11 cellular contexts compared by ENCODE assay signal in the genomic region with DNA sequence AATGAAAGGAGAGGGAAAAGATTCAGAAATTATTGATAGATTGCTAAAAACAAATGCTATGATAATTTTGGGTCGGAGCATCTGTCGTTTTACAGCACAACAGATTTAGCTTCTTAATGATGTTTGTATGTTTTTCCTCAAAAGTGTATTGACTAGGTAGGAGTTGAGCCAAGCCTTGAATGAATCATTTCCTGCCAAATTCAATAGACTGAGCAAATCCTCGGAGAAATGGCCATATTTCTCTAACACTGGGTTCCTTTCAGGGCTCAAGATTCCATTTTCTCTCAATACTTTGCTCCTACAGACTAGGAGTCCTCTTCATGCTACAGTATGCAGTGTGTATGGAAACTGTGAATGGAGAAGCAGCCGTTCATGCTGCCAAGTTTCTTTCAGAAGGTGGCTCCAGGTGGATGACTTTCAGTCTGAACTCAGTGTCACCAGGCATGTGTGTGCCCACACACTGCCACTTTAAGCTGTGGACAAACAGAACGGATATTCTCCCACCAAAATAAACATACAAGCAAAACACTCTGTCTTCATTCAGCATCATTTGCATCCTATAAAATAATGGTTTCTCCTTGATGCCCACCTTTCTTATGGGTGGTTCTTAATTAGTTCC.
DNase-seq lines count a peak whose midpoint lies in the region; ATAC-seq and TF ChIP-seq lines count a peak whose summit lies in the region.
"Had no signal": no experiment of that assay in that cellular context is flagged by ENCODE, and none has a peak within 500 bp of the region (broad histone marks: within the 10 kb centered on the region; RNA-seq: fewer than 3 reads in every experiment).

No MANE protein-coding gene starts in this region.

- no peak overlapping the region for H2AK9ac ChIP-seq in IMR-90 (replicated peaks; ENCODE audit: low read depth, low read length, poor library complexity)

- H3K36me3 ChIP-seq in IMR-90 (ENCODE audit: control insufficient read depth, insufficient read depth, low read length) (no peaks in the 10 kb centered on the region), endocrine pancreas (ENCODE audit: control insufficient read depth, insufficient read depth, low read length) (no peaks in the 10 kb centered on the region), neural progenitor cell (no peaks in the 10 kb centered on the region)
- H3K36me3 ChIP-seq: sigmoid colon had no signal

- ATAC-seq in GM18511 (IDR thresholded peaks at IDR 0.05; ENCODE audit: unreplicated experiment): peak; percentile 54
- ATAC-seq in IMR-90 (ENCODE audit: low read depth): no peak
- no peak for ATAC-seq in HG03521 (IDR thresholded peaks at IDR 0.05; ENCODE audit: unreplicated experiment)
- no peak for ATAC-seq in GM21576 (IDR thresholded peaks at IDR 0.05; ENCODE audit: unreplicated experiment)
- ATAC-seq: activated CD8-positive, alpha-beta T cell treated with anti-CD3 and anti-CD28 coated beads for 36 hours; naive thymus-derived CD8-positive, alpha-beta T cell had no signal

- H3K27me3 Mint-ChIP-seq in neural progenitor cell (ENCODE audit: insufficient read depth, low read depth): no peaks in the 10 kb centered on the region
- H3K27me3 Mint-ChIP-seq: activated CD8-positive, alpha-beta T cell treated with anti-CD3 and anti-CD28 coated beads for 36 hours; naive thymus-derived CD8-positive, alpha-beta T cell had no signal

- CTCF ChIA-PET in IMR-90 (lab: Yijun Ruan, JAX): interaction anchor here (0.8 kb wide), 1 partner anchor 638 kb away, joined by 3 read pairs; no protein-coding TSS in a partner anchor

- peaks cover 25% of the 10 kb centered on the region for H3K79me2 ChIP-seq in neural progenitor cell (ENCODE audit: low read depth)

- no peak overlapping the region for H3K4me3 ChIP-seq in IMR-90 (ENCODE audit: insufficient read depth, low read depth, low read length)
- H3K4me3 ChIP-seq in endocrine pancreas (ENCODE audit: control insufficient read depth, insufficient read depth, low read length): peak overlapping the region; percentile 1
- H3K4me3 ChIP-seq in neural progenitor cell: no peak overlapping the region
- H3K4me3 ChIP-seq: sigmoid colon had no signal

- peaks cover 5% of the 10 kb centered on the region; the same call in 1 of the 2 replicates for H3K4me1 ChIP-seq in IMR-90 (ENCODE audit: control insufficient read depth, insufficient read depth, low read length)
- H3K4me1 ChIP-seq in endocrine pancreas (ENCODE audit: control insufficient read depth, insufficient read depth, low read length): peaks cover 6% of the 10 kb centered on the region
- peaks cover 10% of the 10 kb centered on the region for H3K4me1 ChIP-seq in neural progenitor cell
- H3K4me1 ChIP-seq: sigmoid colon had no signal

- H3K79me1 ChIP-seq in IMR-90 (ENCODE audit: low read depth in 1 of 2, low read length in 2 of 2): peaks cover 23 to 41% of the 10 kb centered on the region in 2 experiments

- 0 out of 2 replicates have a peak overlapping the region, but pooled peaks have one; percentile 23 for H3K18ac ChIP-seq in IMR-90 (ENCODE audit: low read depth, low read length)

- H3K23ac ChIP-seq in IMR-90 (ENCODE audit: low read depth, low read length): no peak overlapping the region

- TF ChIP-seq CTCF in IMR-90 (conservative IDR thresholded peaks at IDR 0.05; ENCODE audit: low read depth, low read length): no peak
- TF ChIP-seq CTCF in neural progenitor cell (IDR thresholded peaks at IDR 0.05): no peak

- H2BK120ac ChIP-seq in IMR-90 (ENCODE audit: low read depth, low read length): no peak overlapping the region

- peaks cover 30% of the 10 kb centered on the region for H3K4me1 Mint-ChIP-seq in neural progenitor cell

- no peak overlapping the region for H2BK20ac ChIP-seq in IMR-90 (ENCODE audit: low read depth, low read length)

- H3K14ac ChIP-seq in IMR-90 (replicated peaks; ENCODE audit: low read depth, low read length): no peak overlapping the region

- WGBS in IMR-90 (ENCODE audit: extremely low coverage in 2 of 2, insufficient read length in 1 of 2), 2 experiments: no CpG with 5 or more reads among the region's 5 CpGs

- peak overlapping the region; percentile 29 for H3K27ac Mint-ChIP-seq in neural progenitor cell
- H3K27ac Mint-ChIP-seq: activated CD8-positive, alpha-beta T cell treated with anti-CD3 and anti-CD28 coated beads for 36 hours; naive thymus-derived CD8-positive, alpha-beta T cell had no signal

- H3K27ac ChIP-seq in IMR-90 (ENCODE audit: insufficient read depth, low read length): no peak overlapping the region
- no peak overlapping the region for H3K27ac ChIP-seq in neural progenitor cell
- H3K27ac ChIP-seq: sigmoid colon had no signal

- TF ChIP-seq RAD21 in IMR-90 (IDR thresholded peaks at IDR 0.05; ENCODE audit: low read length): no peak

- H3K4me3 Mint-ChIP-seq in neural progenitor cell: no peak overlapping the region
- H3K4me3 Mint-ChIP-seq: activated CD8-positive, alpha-beta T cell treated with anti-CD3 and anti-CD28 coated beads for 36 hours; naive thymus-derived CD8-positive, alpha-beta T cell had no signal

- POLR2A ChIA-PET in IMR-90 (lab: Charles Lee; ENCODE audit: unreplicated experiment): no interaction called here

- H4K91ac ChIP-seq in IMR-90 (ENCODE audit: insufficient read depth, low read depth, low read length): no peak overlapping the region

- H3K4me2 ChIP-seq in IMR-90 (ENCODE audit: low read depth, low read length) (peak overlapping the region; percentile 73), neural progenitor cell (peak overlapping the region; percentile 10)

- intact Hi-C loops in IMR-90 (cut with micrococcal nuclease): no loop called here

- H2AK5ac ChIP-seq in IMR-90 (ENCODE audit: low read depth, low read length): peak overlapping the region; percentile 15; the same call in 1 of the 2 replicates

- H3K9me3 ChIP-seq in IMR-90 (ENCODE audit: control insufficient read depth, insufficient read depth, low read length) (peaks cover under 1% of the 10 kb centered on the region; the same call in 1 of the 2 replicates), endocrine pancreas (ENCODE audit: control insufficient read depth, low read length) (no peaks in the 10 kb centered on the region), neural progenitor cell (ENCODE audit: low read depth) (no peaks in the 10 kb centered on the region)
- H3K9me3 ChIP-seq: sigmoid colon had no signal

- peaks cover 6% of the 10 kb centered on the region for H3K9me1 ChIP-seq in IMR-90 (ENCODE audit: insufficient read depth, low read length)

- H3K56ac ChIP-seq in IMR-90 (ENCODE audit: extremely low read depth, insufficient read depth, low read length): no peak overlapping the region

- no peak overlapping the region for H3K9ac ChIP-seq in IMR-90 (ENCODE audit: low read depth, low read length)
- H3K9ac ChIP-seq in endocrine pancreas (ENCODE audit: control insufficient read depth, insufficient read depth, low read length): no peak overlapping the region
- H3K9ac ChIP-seq in neural progenitor cell: no peak overlapping the region

- DNase-seq in IMR-90: peak; percentile 40
- no peak for DNase-seq in neural progenitor cell (ENCODE audit: low spot score)
- DNase-seq in hippocampal formation (lab: John Stamatoyannopoulos, UW): no peak
- DNase-seq: activated CD8-positive, alpha-beta T cell treated with anti-CD3 and anti-CD28 coated beads for 36 hours; KG1; naive thymus-derived CD8-positive, alpha-beta T cell; sigmoid colon had no signal

- H3K27me3 ChIP-seq in IMR-90 (ENCODE audit: control insufficient read depth, insufficient read depth, low read length) (no peaks in the 10 kb centered on the region), endocrine pancreas (ENCODE audit: control insufficient read depth, insufficient read depth, low read length) (no peaks in the 10 kb centered on the region), neural progenitor cell (no peaks in the 10 kb centered on the region)

- peaks cover 3% of the 10 kb centered on the region for H3K36me3 Mint-ChIP-seq in neural progenitor cell
- H3K36me3 Mint-ChIP-seq: naive thymus-derived CD8-positive, alpha-beta T cell had no signal

- H4K8ac ChIP-seq in IMR-90 (ENCODE audit: low read depth in 2 of 2, low read length in 2 of 2): peak overlapping the region in 1 of 2 experiments; percentile 35; a peak in 1 of 4 replicates

- H2AFZ ChIP-seq in IMR-90 (replicated peaks; ENCODE audit: low read length, poor library complexity) (no peak overlapping the region), neural progenitor cell (replicated peaks) (no peak overlapping the region)

- H2BK15ac ChIP-seq in IMR-90 (ENCODE audit: low read depth, low read length): no peak overlapping the region

- H4K20me1 ChIP-seq in IMR-90 (ENCODE audit: insufficient read depth, low read length): no peaks in the 10 kb centered on the region
- H4K20me1 ChIP-seq in neural progenitor cell (ENCODE audit: low read depth): peaks cover 43% of the 10 kb centered on the region

- peak overlapping the region; percentile 68 for H3K4ac ChIP-seq in IMR-90 (ENCODE audit: low read depth, low read length)

- H2BK5ac ChIP-seq in IMR-90 (ENCODE audit: low read depth, low read length, poor library complexity, severe bottlenecking): no peak overlapping the region

- in situ Hi-C loops in IMR-90 (cut with MboI; ENCODE audit: low sequenced_read_pairs): no loop called here

- no TSS peak for BruUV-seq in IMR-90 (replicated peaks; lab: Mats Ljungman, UMichigan)

- no peak for TF ChIP-seq POLR2A in IMR-90 (IDR thresholded peaks at IDR 0.05; ENCODE audit: low read depth, low read length)

- H3K9me3 Mint-ChIP-seq in neural progenitor cell: no peaks in the 10 kb centered on the region
- H3K9me3 Mint-ChIP-seq: activated CD8-positive, alpha-beta T cell treated with anti-CD3 and anti-CD28 coated beads for 36 hours; naive thymus-derived CD8-positive, alpha-beta T cell had no signal

- H3F3A ChIP-seq in neural progenitor cell (ENCODE audit: low read depth): peaks cover 3% of the 10 kb centered on the region

- no peak overlapping the region for H4K5ac ChIP-seq in IMR-90 (ENCODE audit: low read depth, low read length)

- dilution Hi-C loops in IMR-90 (cut with HindIII; ENCODE audit: low sequenced_read_pairs, unreplicated experiment): no loop called here

TF ChIP-seq in IMR-90, 13 proteins besides CTCF, POLR2A, EP300 and RAD21:
- TF ChIP-seq CEBPB (IDR thresholded peaks at IDR 0.05; ENCODE audit: low read depth, low read length) (no peak), BHLHE40 (IDR thresholded peaks at IDR 0.05; ENCODE audit: low read depth, low read length) (no peak), RCOR1 (IDR thresholded peaks at IDR 0.05; ENCODE audit: insufficient replicate concordance, low read length) (no peak), SMC3 (IDR thresholded peaks at IDR 0.05; ENCODE audit: low read depth, low read length) (no peak)
